In the genomic region with DNA sequence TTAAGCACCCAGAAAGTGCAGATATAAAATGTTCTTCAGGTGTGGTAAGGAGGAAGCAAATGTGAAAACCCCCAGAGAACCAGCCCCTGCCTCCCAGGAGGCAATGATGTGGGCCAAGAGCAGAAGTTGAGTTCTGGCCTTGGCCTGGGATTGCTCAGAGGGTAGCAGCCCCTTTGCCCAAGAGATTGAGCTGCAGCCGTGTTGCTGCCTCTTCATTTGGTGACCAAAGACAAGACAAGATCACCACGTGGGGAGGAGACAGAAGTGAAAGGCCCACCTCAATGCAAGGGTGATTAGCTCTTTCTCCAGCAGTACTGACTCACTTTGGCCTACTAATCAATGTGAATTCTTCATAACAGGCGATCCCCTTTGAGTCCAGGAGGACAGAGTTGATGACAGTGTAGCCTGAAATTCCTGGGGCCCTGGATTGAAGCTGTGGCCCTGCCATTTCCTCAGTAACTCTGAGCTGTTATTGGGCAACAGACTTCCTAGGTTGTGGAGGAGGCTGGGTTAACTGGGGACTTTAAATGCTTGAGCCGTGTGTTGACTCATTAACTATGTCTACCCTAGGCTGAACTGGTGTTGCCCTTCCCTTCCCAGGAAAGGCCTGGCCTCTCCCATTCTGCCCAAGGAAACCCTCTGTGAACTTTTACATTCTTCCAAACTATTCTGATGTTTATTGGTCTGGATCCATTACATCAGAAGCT, we compare ENCODE assay signal across 9 cellular contexts.
DNase-seq lines count a peak whose midpoint lies in the region; ATAC-seq and TF ChIP-seq lines count a peak whose summit lies in the region.
"Had no signal": no experiment of that assay in that cellular context is flagged by ENCODE, and none has a peak within 500 bp of the region (broad histone marks: within the 10 kb centered on the region; RNA-seq: fewer than 3 reads in every experiment).

No MANE protein-coding gene starts in this region.

- H3K4me1 ChIP-seq in esophagus squamous epithelium, result peaks cover 4 to 28% (median 7%) of the 10 kb centered on the region in 3 donors

- ATAC-seq in left colon, result peak; percentile 64
- no peak for ATAC-seq in GM21717 (IDR thresholded peaks at IDR 0.05; ENCODE audit: unreplicated experiment)

- H3K4me3 ChIP-seq in esophagus squamous epithelium, result no peak overlapping the region

- no peaks in the 10 kb centered on the region for H3K27me3 ChIP-seq in esophagus squamous epithelium

- no peaks in the 10 kb centered on the region for H3K9me3 ChIP-seq in esophagus squamous epithelium

- no peaks in the 10 kb centered on the region for H3K36me3 ChIP-seq in esophagus squamous epithelium

- peak; percentile 29 for DNase-seq in ELR (ENCODE audit: low read depth)
- DNase-seq in HFFc6, result peak; percentile 14
- peak; percentile 33 for DNase-seq in SKM-1 (lab: John Stamatoyannopoulos, UW; ENCODE audit: unreplicated experiment)
- no peak for DNase-seq in left colon
- no peak for DNase-seq in esophagus squamous epithelium (lab: John Stamatoyannopoulos, UW)
- DNase-seq in hippocampal formation (lab: John Stamatoyannopoulos, UW), result no peak
- no peak for DNase-seq in activated CD8-positive, alpha-beta memory T cell treated with anti-CD3 and anti-CD28 coated beads, Interleukin-2, amount 50 U/mL, for 4 hours

- peaks cover 28% of the 10 kb centered on the region for H3K4me1 Mint-ChIP-seq in HFFc6 (ENCODE audit: low read depth)

- H3K4me3 Mint-ChIP-seq in HFFc6, result no peak overlapping the region
- H3K4me3 Mint-ChIP-seq: activated T-helper 1 cell treated with anti-CD3 and anti-CD28 coated beads, Interleukin-12 subunit alpha, Interleukin-12 subunit beta, Interleukin-2, Interleukin-4 antibody, amounts not matched to agents 30 ng/mL and 10 ng/mL and 1 ng/mL, durations not matched to agents 14 hours and 24 hours and 36 hours had no signal

- WGBS in esophagus squamous epithelium, 2 donors, result 55 to 64% methylated on average over 2 to 4 of the region's 4 CpGs

- H3K27me3 Mint-ChIP-seq in HFFc6 (ENCODE audit: insufficient read depth), result peaks cover 7% of the 10 kb centered on the region

- TF ChIP-seq POLR2A in esophagus squamous epithelium (IDR thresholded peaks at IDR 0.05), result no peak

- no peak overlapping the region for H3K27ac Mint-ChIP-seq in HFFc6

- no peak for TF ChIP-seq CTCF in HFFc6 (IDR thresholded peaks at IDR 0.05)
- TF ChIP-seq CTCF in esophagus squamous epithelium (IDR thresholded peaks at IDR 0.05), result no peak

- H3K36me3 Mint-ChIP-seq in HFFc6 (ENCODE audit: low read depth), result no peaks in the 10 kb centered on the region

- intact Hi-C loops in left colon (cut with DNase I, micrococcal nuclease), result no loop called here
- intact Hi-C loops in esophagus squamous epithelium (cut with DNase I), result no loop called here

- H3K9me3 Mint-ChIP-seq in HFFc6, result no peaks in the 10 kb centered on the region
- H3K9me3 Mint-ChIP-seq: activated T-helper 1 cell treated with anti-CD3 and anti-CD28 coated beads, Interleukin-12 subunit alpha, Interleukin-12 subunit beta, Interleukin-2, Interleukin-4 antibody, amounts not matched to agents 30 ng/mL and 10 ng/mL and 1 ng/mL, durations not matched to agents 14 hours and 24 hours and 36 hours had no signal

- H3K27ac ChIP-seq in esophagus squamous epithelium, result peak overlapping the region in 1 of 4 donors; percentile 36

Comparison
In these comparisons a context has a peak if more than half of its experiments do, and no peak if none do; other contexts are left out.
1. DNase-seq: peak in ELR (single experiment), HFFc6 (single experiment) and SKM-1 (single experiment); none in left colon (0 of 2), esophagus squamous epithelium (single experiment), hippocampal formation (0 of 2) and activated CD8-positive, alpha-beta memory T cell treated with anti-CD3 and anti-CD28 coated beads, Interleukin-2, amount 50 U/mL, for 4 hours (single experiment).